In genomic region chr10:119031496-119032059, GRCh38 we compare ENCODE assay signal across 11 cellular contexts. TPM values are rescaled to one million over a fixed set of nuclear protein-coding genes. Genes with fewer than 3 reads are reported as not detected.
A peak's percentile ranks its signal among the peaks of the same experiment; 100 is the strongest.
DNase-seq lines count a peak whose midpoint lies in the region; ATAC-seq, FAIRE-seq and TF ChIP-seq lines count a peak whose summit lies in the region.
"Had no signal": no experiment of that assay in that cellular context is flagged by ENCODE, and none has a peak within 500 bp of the region (broad histone marks: within the 10 kb centered on the region; RNA-seq: fewer than 3 reads in every experiment).

No MANE protein-coding gene starts in this region.

- BruUV-seq in PC-9 (replicated peaks; lab: Mats Ljungman, UMichigan): no TSS peak

- peaks cover 33% of the 10 kb centered on the region for H3K79me2 ChIP-seq in PC-9 (ENCODE audit: low read depth)
- no peaks in the 10 kb centered on the region for H3K79me2 ChIP-seq in fibroblast of lung (ENCODE audit: control insufficient read depth, insufficient read depth, low read length)

- TF ChIP-seq CTCF in A549 (IDR thresholded peaks at IDR 0.05): no peak
- no peak for TF ChIP-seq CTCF in PC-9 (conservative IDR thresholded peaks at IDR 0.05)
- TF ChIP-seq CTCF in fibroblast of lung (conservative IDR thresholded peaks at IDR 0.05 in 1 of 2, IDR thresholded peaks at IDR 0.05 in 1 of 2; ENCODE audit: low read depth in 1 of 2, low read length in 2 of 2): no peak

- DNase-seq in A549 (ENCODE audit: low read depth in 1 of 2, low spot score in 1 of 2): no peak
- no peak for DNase-seq in PC-9
- peak in 1 of 2 donors; percentile 74 for DNase-seq in fibroblast of lung (ENCODE audit: low read depth in 2 of 2)
- DNase-seq in neuronal stem cell (ENCODE audit: low spot score): no peak
- DNase-seq in NOMO-1 treated with dmso at 0.1 percent for 144 hours (lab: John Stamatoyannopoulos, UW; ENCODE audit: unreplicated experiment): no peak
- DNase-seq in NCI-H1105 treated with DMSO at 0.1 percent for 48 hours (lab: John Stamatoyannopoulos, UW): no peak
- DNase-seq: NCI-H774, upper lobe of right lung had no signal

- no peak overlapping the region for H2BK5ac ChIP-seq in neuronal stem cell (ENCODE audit: low read length)

- no peak for TF ChIP-seq POLR2A in A549 (IDR thresholded peaks at IDR 0.05; ENCODE audit: low read length)

- no peak for TF ChIP-seq RAD21 in A549 (conservative IDR thresholded peaks at IDR 0.05 in 1 of 2, IDR thresholded peaks at IDR 0.05 in 1 of 2)

- H3K4ac ChIP-seq in neuronal stem cell (ENCODE audit: low read length): no peak overlapping the region

- H2BK120ac ChIP-seq in neuronal stem cell (ENCODE audit: low read depth, low read length): no peak overlapping the region

- no peak overlapping the region for H3K18ac ChIP-seq in neuronal stem cell (ENCODE audit: low read length)

- no peak overlapping the region for H2AK5ac ChIP-seq in neuronal stem cell (ENCODE audit: low read depth, low read length)

- H3K27me3 ChIP-seq in PC-9 (ENCODE audit: insufficient read depth, low read depth): no peaks in the 10 kb centered on the region
- H3K27me3 ChIP-seq in fibroblast of lung (ENCODE audit: control insufficient read depth, insufficient read depth, low read length): no peaks in the 10 kb centered on the region
- peaks cover 0 to 12% (median 2%) of the 10 kb centered on the region in 3 experiments for H3K27me3 ChIP-seq in neuronal stem cell (ENCODE audit: control insufficient read depth in 3 of 3, insufficient read depth in 3 of 3, low read depth in 1 of 3, low read length in 3 of 3)
- H3K27me3 ChIP-seq: upper lobe of right lung had no signal

- intact Hi-C loops in PC-9 (cut with micrococcal nuclease; ENCODE audit: unreplicated experiment): loop anchor here (5.0 kb wide), 1 partner anchor 464 kb away; no protein-coding TSS in a partner anchor

- ATAC-seq in A549 (no peak), HG02973 (IDR thresholded peaks at IDR 0.05; ENCODE audit: unreplicated experiment) (no peak)
- ATAC-seq: upper lobe of right lung had no signal

- POLR2A ChIA-PET in A549 (lab: Yijun Ruan, JAX): interaction anchor here (1.1 to 4.0 kb wide), 3 partner anchors 22 to 277 kb away, joined by 4 to 29 read pairs (median 12); partner anchors contain the start of gene CACUL1
- POLR2A ChIA-PET in PC-9 (lab: Charles Lee; ENCODE audit: unreplicated experiment): interaction anchor here (0.6 to 0.7 kb wide), 2 partner anchors 276 to 651 kb away, joined by 3 to 5 read pairs; no protein-coding TSS in a partner anchor

- TF ChIP-seq EP300 in A549 (IDR thresholded peaks at IDR 0.05): no peak

- H3K4me2 ChIP-seq in A549 (peak overlapping the region; percentile 95), PC-9 (peak overlapping the region; percentile 87), fibroblast of lung (ENCODE audit: extremely low read depth, insufficient read depth, low read length) (peak overlapping the region; percentile 8), neuronal stem cell (ENCODE audit: insufficient read depth, low read length, poor library complexity, severe bottlenecking) (no peak overlapping the region)

- WGBS in A549 (ENCODE audit: missing lambda C conversion rate): 68% methylated on average over 7 of the region's 7 CpGs
- WGBS in neuronal stem cell (ENCODE audit: extremely low coverage in 2 of 2, insufficient read length in 2 of 2, insufficient replicate concordance in 1 of 2), 2 donors: no CpG with 5 or more reads among the region's 7 CpGs

- FAIRE-seq in A549 (lab: Jason Lieb, UNC): no peak

- H3K9me3 ChIP-seq in A549 (no peaks in the 10 kb centered on the region), ES-I3 (ENCODE audit: control insufficient read depth, insufficient read depth, low read length) (no peaks in the 10 kb centered on the region), PC-9 (ENCODE audit: insufficient read depth, low read depth) (no peaks in the 10 kb centered on the region), fibroblast of lung (ENCODE audit: control insufficient read depth, insufficient read depth, low read depth, low read length) (no peaks in the 10 kb centered on the region), neuronal stem cell (replicated peaks in 1 of 2; ENCODE audit: control insufficient read depth in 2 of 2, insufficient read depth in 1 of 2, low read depth in 1 of 2, low read length in 2 of 2) (no peaks in the 10 kb centered on the region)
- H3K9me3 ChIP-seq: neutrophil, upper lobe of right lung had no signal

- H2BK12ac ChIP-seq in neuronal stem cell (ENCODE audit: low read length): no peak overlapping the region

- peaks cover 36% of the 10 kb centered on the region; the same call in 1 of the 2 replicates for H3F3A ChIP-seq in PC-9 (ENCODE audit: insufficient read depth, low read depth)

- H4K91ac ChIP-seq in neuronal stem cell (ENCODE audit: low read depth, low read length, poor library complexity): no peak overlapping the region

- no peak overlapping the region for H3K14ac ChIP-seq in neuronal stem cell (ENCODE audit: low read length)

- H3K9ac ChIP-seq in ES-I3 (ENCODE audit: low read depth, low read length) (peak overlapping the region; percentile 72; the same call in 1 of the 2 replicates), fibroblast of lung (ENCODE audit: insufficient read depth, low read length) (no peak overlapping the region), neuronal stem cell (ENCODE audit: low read depth, low read length, poor library complexity) (no peak overlapping the region)

- H3K9me2 ChIP-seq in PC-9 (ENCODE audit: insufficient read depth): no peaks in the 10 kb centered on the region

- peaks cover 2% of the 10 kb centered on the region for H3K79me1 ChIP-seq in neuronal stem cell (ENCODE audit: low read depth, low read length)

- peaks cover 22% of the 10 kb centered on the region for H4K20me1 ChIP-seq in PC-9 (ENCODE audit: insufficient read depth)
- H4K20me1 ChIP-seq in fibroblast of lung (ENCODE audit: control insufficient read depth, extremely low read depth, insufficient read depth, low read length): no peaks in the 10 kb centered on the region

- H3K4me1 ChIP-seq in A549 (peaks cover 16% of the 10 kb centered on the region), ES-I3 (ENCODE audit: insufficient read depth, low read length) (no peaks in the 10 kb centered on the region), PC-9 (replicated peaks; ENCODE audit: insufficient read depth) (peaks cover 21% of the 10 kb centered on the region), fibroblast of lung (ENCODE audit: control insufficient read depth, extremely low read depth, insufficient read depth, low read length) (peaks cover 2% of the 10 kb centered on the region), neuronal stem cell (ENCODE audit: control insufficient read depth in 2 of 2, insufficient read depth in 1 of 2, low read depth in 1 of 2, low read length in 2 of 2) (peaks cover 4 to 5% of the 10 kb centered on the region in 2 donors)

- peaks cover 8% of the 10 kb centered on the region; the same call in 1 of the 2 replicates for H3K36me3 ChIP-seq in ES-I3 (ENCODE audit: insufficient read depth, low read length)
- H3K36me3 ChIP-seq in PC-9 (ENCODE audit: low read depth): peaks cover 5% of the 10 kb centered on the region; the same call in 1 of the 2 replicates
- H3K36me3 ChIP-seq in fibroblast of lung (ENCODE audit: control insufficient read depth, insufficient read depth, low read length): peaks cover 5% of the 10 kb centered on the region
- peaks cover 9 to 47% of the 10 kb centered on the region in 2 donors for H3K36me3 ChIP-seq in neuronal stem cell (replicated peaks in 1 of 2; ENCODE audit: control insufficient read depth in 2 of 2, insufficient read depth in 2 of 2, low read length in 2 of 2)

- no peak overlapping the region for H4K8ac ChIP-seq in neuronal stem cell (ENCODE audit: low read depth, low read length)

- H3K27ac ChIP-seq in A549 (no peak overlapping the region), PC-9 (0 out of 2 replicates have a peak overlapping the region, but pooled peaks have one; percentile 19), fibroblast of lung (ENCODE audit: insufficient read depth, low read length) (no peak overlapping the region), neuronal stem cell (replicated peaks; ENCODE audit: low read length) (no peak overlapping the region)
- H3K27ac ChIP-seq: neutrophil, upper lobe of right lung had no signal

- no peak overlapping the region for H2AFZ ChIP-seq in PC-9
- H2AFZ ChIP-seq in fibroblast of lung (ENCODE audit: low read length): no peak overlapping the region
- no peak overlapping the region for H2AFZ ChIP-seq in neuronal stem cell (ENCODE audit: low read length)

- CTCF ChIA-PET in A549 (lab: Yijun Ruan, JAX): interaction anchor here (0.8 to 2.7 kb wide), 7 partner anchors 8 to 32 kb away, joined by 3 to 16 read pairs (median 3); no protein-coding TSS in a partner anchor
- CTCF ChIA-PET in PC-9 (lab: Charles Lee): interaction anchor here (0.7 kb wide), 1 partner anchor 133 kb away, joined by 3 read pairs; no protein-coding TSS in a partner anchor

- H2BK15ac ChIP-seq in neuronal stem cell (ENCODE audit: low read length): no peak overlapping the region

- H3K23ac ChIP-seq in neuronal stem cell (ENCODE audit: low read depth, low read length, poor library complexity): no peak overlapping the region

- H3K4me3 ChIP-seq in A549 (peak overlapping the region; percentile 83; the same call in 2 of the 3 replicates), PC-9 (peak overlapping the region; percentile 69), fibroblast of lung (replicated peaks in 1 of 4; ENCODE audit: control extremely low read depth in 1 of 4, insufficient read depth in 1 of 4, low read depth in 3 of 4, low read length in 4 of 4) (peak overlapping the region in 1 of 4 experiments; percentile 49), neuronal stem cell (ENCODE audit: low read length in 2 of 2) (peak overlapping the region in 1 of 2 donors; percentile 54)

RNA-seq across cellular contexts. Expression of gene NANOS1, which starts 2.1 kb away (rescaled TPM):
- polyA plus RNA-seq in A549 (2011; rRNA removed): 2.7 and 2.9 TPM in 2 replicates
- 1.6 and 2.7 TPM in 2 replicates for polyA plus RNA-seq in A549 (2012; cell fraction: cytosol; rRNA removed)
- 0.69 and 1.2 TPM in 2 replicates for polyA plus RNA-seq in A549 (2012; cell fraction: nucleus; rRNA removed)
- 1.4 to 1.7 TPM (median 1.7 TPM) in 3 replicates for polyA plus RNA-seq in A549 (2017; fragmentation: RNase III; extraction: RNeasy Plus Mini Kit Qiagen cat#74134 plus additional on column Dnase treatment)
- 0.33 and 0.34 TPM in 2 replicates for polyA minus RNA-seq in A549 (2011; rRNA and poly(A)+ RNA removed)
- total RNA-seq in PC-9 (2021): 5.2 and 7.2 TPM in 2 replicates
- 1.0 and 1.2 TPM in 2 replicates for total RNA-seq in fibroblast of lung
- polyA plus RNA-seq in fibroblast of lung: 1.1 and 2.3 TPM in 2 replicates
- polyA plus RNA-seq in fibroblast of lung (2012): 1.2 and 2.0 TPM in 2 replicates
- 0.22 and 0.24 TPM in 2 replicates for polyA minus RNA-seq in fibroblast of lung (ENCODE audit: low replicate concordance)
- 10.7 TPM for polyA plus RNA-seq in neuronal stem cell (2013, experiment 1 of 2)
- polyA plus RNA-seq in neuronal stem cell (2013, experiment 2 of 2): 11.1 TPM

RNA-seq across cellular contexts. Expression of gene EIF3A, which starts 49.0 kb away (rescaled TPM):
- polyA plus RNA-seq in A549 (2011; rRNA removed) (71.0 and 134 TPM in 2 replicates), A549 (2017; fragmentation: RNase III; extraction: RNeasy Plus Mini Kit Qiagen cat#74134 plus additional on column Dnase treatment) (144 to 154 TPM (median 152 TPM) in 3 replicates), fibroblast of lung (39.9 and 45.3 TPM in 2 replicates)
- polyA plus RNA-seq in A549 (2012; cell fraction: cytosol; rRNA removed): 18.8 and 19.5 TPM in 2 replicates
- 18.9 and 40.6 TPM in 2 replicates for polyA plus RNA-seq in A549 (2012; cell fraction: nucleus; rRNA removed)
- polyA minus RNA-seq in A549 (2011; rRNA and poly(A)+ RNA removed): 75.2 and 82.9 TPM in 2 replicates
- total RNA-seq in PC-9 (2021) (85.5 and 102 TPM in 2 replicates), fibroblast of lung (112 TPM in 2 replicates)
- polyA plus RNA-seq in fibroblast of lung (2012): 133 and 144 TPM in 2 replicates
- polyA minus RNA-seq in fibroblast of lung (ENCODE audit: low replicate concordance): 34.4 and 41.3 TPM in 2 replicates
- 107 TPM for polyA plus RNA-seq in neuronal stem cell (2013, experiment 1 of 2)
- 106 TPM for polyA plus RNA-seq in neuronal stem cell (2013, experiment 2 of 2)
